1 cellular context compared by ENCODE assay signal in the genomic region with DNA sequence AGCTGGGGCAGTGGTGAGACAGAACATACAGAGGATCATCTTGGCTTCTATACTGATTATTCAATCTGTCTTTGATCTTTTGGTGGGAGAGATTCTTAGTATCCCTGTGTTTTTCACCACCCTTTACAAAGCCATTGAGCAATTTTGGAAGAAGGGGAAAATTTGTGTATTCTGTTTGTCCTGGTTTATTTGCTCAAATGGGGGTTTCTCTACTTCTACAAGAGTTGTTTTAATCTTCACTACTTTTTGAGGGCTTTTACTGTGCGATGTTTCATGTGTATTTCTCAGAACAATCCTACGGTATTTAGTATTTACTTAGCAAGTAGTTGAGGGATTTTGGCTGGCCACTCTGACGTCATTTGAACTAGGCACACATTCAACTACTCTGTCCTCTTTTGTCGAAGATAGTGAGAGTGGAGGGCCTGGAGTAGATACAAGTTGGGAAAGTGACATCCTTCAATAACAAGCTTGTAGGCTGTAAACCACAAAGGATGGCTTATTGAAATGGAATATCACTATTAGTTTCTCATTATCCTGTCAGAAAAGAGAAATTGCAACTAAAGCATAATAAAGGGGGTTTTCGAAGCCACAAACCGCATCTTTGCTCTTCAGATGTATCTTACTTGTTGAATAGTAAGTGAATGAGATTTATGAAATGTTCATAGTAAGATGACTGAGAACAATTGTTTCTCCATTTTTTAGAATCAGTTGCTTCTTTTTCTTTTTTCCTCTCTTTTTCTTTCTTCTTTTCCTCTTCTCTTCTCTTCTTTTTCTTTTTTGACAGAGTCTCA.
TF ChIP-seq lines count a peak whose summit lies in the region.

No MANE protein-coding gene starts in this region.

TF ChIP-seq in HepG2, 621 proteins besides CTCF, POLR2A, EP300 and RAD21 (continued from another document and continues in another):
- TF ChIP-seq, protein P1, sequence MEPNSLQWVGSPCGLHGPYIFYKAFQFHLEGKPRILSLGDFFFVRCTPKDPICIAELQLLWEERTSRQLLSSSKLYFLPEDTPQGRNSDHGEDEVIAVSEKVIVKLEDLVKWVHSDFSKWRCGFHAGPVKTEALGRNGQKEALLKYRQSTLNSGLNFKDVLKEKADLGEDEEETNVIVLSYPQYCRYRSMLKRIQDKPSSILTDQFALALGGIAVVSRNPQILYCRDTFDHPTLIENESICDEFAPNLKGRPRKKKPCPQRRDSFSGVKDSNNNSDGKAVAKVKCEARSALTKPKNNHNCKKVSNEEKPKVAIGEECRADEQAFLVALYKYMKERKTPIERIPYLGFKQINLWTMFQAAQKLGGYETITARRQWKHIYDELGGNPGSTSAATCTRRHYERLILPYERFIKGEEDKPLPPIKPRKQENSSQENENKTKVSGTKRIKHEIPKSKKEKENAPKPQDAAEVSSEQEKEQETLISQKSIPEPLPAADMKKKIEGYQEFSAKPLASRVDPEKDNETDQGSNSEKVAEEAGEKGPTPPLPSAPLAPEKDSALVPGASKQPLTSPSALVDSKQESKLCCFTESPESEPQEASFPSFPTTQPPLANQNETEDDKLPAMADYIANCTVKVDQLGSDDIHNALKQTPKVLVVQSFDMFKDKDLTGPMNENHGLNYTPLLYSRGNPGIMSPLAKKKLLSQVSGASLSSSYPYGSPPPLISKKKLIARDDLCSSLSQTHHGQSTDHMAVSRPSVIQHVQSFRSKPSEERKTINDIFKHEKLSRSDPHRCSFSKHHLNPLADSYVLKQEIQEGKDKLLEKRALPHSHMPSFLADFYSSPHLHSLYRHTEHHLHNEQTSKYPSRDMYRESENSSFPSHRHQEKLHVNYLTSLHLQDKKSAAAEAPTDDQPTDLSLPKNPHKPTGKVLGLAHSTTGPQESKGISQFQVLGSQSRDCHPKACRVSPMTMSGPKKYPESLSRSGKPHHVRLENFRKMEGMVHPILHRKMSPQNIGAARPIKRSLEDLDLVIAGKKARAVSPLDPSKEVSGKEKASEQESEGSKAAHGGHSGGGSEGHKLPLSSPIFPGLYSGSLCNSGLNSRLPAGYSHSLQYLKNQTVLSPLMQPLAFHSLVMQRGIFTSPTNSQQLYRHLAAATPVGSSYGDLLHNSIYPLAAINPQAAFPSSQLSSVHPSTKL (CRISPR knock-in tag; IDR thresholded peaks at IDR 0.05) = peak; percentile 78
- peak; percentile 80 for TF ChIP-seq CEBPG (CRISPR knock-in tag; IDR thresholded peaks at IDR 0.05)
- peak; percentile 39; the same call in 1 of the 2 replicates for TF ChIP-seq HDAC2 (CRISPR knock-in tag; IDR thresholded peaks at IDR 0.05)
- 0 out of 2 replicates have a peak, but pooled peaks have one; percentile 66 for TF ChIP-seq KLF11 (CRISPR knock-in tag; IDR thresholded peaks at IDR 0.05)
- TF ChIP-seq EED (CRISPR knock-in tag; IDR thresholded peaks at IDR 0.05) = no peak
- TF ChIP-seq, protein P2, sequence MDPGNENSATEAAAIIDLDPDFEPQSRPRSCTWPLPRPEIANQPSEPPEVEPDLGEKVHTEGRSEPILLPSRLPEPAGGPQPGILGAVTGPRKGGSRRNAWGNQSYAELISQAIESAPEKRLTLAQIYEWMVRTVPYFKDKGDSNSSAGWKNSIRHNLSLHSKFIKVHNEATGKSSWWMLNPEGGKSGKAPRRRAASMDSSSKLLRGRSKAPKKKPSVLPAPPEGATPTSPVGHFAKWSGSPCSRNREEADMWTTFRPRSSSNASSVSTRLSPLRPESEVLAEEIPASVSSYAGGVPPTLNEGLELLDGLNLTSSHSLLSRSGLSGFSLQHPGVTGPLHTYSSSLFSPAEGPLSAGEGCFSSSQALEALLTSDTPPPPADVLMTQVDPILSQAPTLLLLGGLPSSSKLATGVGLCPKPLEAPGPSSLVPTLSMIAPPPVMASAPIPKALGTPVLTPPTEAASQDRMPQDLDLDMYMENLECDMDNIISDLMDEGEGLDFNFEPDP (CRISPR knock-in tag; conservative IDR thresholded peaks at IDR 0.05) = no peak
- no peak for TF ChIP-seq HOXA9 (CRISPR knock-in tag; IDR thresholded peaks at IDR 0.05; ENCODE audit: borderline replicate concordance)
- TF ChIP-seq, protein P3, sequence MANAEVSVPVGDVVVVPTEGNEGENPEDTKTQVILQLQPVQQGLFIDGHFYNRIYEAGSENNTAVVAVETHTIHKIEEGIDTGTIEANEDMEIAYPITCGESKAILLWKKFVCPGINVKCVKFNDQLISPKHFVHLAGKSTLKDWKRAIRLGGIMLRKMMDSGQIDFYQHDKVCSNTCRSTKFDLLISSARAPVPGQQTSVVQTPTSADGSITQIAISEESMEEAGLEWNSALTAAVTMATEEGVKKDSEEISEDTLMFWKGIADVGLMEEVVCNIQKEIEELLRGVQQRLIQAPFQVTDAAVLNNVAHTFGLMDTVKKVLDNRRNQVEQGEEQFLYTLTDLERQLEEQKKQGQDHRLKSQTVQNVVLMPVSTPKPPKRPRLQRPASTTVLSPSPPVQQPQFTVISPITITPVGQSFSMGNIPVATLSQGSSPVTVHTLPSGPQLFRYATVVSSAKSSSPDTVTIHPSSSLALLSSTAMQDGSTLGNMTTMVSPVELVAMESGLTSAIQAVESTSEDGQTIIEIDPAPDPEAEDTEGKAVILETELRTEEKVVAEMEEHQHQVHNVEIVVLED (CRISPR knock-in tag; IDR thresholded peaks at IDR 0.05; ENCODE audit: borderline replicate concordance) = no peak
- TF ChIP-seq, protein P4, sequence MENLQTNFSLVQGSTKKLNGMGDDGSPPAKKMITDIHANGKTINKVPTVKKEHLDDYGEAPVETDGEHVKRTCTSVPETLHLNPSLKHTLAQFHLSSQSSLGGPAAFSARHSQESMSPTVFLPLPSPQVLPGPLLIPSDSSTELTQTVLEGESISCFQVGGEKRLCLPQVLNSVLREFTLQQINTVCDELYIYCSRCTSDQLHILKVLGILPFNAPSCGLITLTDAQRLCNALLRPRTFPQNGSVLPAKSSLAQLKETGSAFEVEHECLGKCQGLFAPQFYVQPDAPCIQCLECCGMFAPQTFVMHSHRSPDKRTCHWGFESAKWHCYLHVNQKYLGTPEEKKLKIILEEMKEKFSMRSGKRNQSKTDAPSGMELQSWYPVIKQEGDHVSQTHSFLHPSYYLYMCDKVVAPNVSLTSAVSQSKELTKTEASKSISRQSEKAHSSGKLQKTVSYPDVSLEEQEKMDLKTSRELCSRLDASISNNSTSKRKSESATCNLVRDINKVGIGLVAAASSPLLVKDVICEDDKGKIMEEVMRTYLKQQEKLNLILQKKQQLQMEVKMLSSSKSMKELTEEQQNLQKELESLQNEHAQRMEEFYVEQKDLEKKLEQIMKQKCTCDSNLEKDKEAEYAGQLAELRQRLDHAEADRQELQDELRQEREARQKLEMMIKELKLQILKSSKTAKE (CRISPR knock-in tag; IDR thresholded peaks at IDR 0.05; ENCODE audit: borderline replicate concordance) = no peak
- peak; percentile 58 for TF ChIP-seq HMG20A (CRISPR knock-in tag; IDR thresholded peaks at IDR 0.05; ENCODE audit: borderline replicate concordance)
- TF ChIP-seq, protein P5, sequence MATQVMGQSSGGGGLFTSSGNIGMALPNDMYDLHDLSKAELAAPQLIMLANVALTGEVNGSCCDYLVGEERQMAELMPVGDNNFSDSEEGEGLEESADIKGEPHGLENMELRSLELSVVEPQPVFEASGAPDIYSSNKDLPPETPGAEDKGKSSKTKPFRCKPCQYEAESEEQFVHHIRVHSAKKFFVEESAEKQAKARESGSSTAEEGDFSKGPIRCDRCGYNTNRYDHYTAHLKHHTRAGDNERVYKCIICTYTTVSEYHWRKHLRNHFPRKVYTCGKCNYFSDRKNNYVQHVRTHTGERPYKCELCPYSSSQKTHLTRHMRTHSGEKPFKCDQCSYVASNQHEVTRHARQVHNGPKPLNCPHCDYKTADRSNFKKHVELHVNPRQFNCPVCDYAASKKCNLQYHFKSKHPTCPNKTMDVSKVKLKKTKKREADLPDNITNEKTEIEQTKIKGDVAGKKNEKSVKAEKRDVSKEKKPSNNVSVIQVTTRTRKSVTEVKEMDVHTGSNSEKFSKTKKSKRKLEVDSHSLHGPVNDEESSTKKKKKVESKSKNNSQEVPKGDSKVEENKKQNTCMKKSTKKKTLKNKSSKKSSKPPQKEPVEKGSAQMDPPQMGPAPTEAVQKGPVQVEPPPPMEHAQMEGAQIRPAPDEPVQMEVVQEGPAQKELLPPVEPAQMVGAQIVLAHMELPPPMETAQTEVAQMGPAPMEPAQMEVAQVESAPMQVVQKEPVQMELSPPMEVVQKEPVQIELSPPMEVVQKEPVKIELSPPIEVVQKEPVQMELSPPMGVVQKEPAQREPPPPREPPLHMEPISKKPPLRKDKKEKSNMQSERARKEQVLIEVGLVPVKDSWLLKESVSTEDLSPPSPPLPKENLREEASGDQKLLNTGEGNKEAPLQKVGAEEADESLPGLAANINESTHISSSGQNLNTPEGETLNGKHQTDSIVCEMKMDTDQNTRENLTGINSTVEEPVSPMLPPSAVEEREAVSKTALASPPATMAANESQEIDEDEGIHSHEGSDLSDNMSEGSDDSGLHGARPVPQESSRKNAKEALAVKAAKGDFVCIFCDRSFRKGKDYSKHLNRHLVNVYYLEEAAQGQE (IDR thresholded peaks at IDR 0.05; ENCODE audit: borderline replicate concordance in 1 of 2, low read depth in 1 of 2, low read length in 2 of 2) = 0 out of 4 replicates have a peak, but pooled peaks of 1 of the 2 experiments have one; percentile 28
- TF ChIP-seq HNRNPUL1 (IDR thresholded peaks at IDR 0.05; ENCODE audit: low read depth, low read length) = no peak
- no peak for TF ChIP-seq GATA4 (IDR thresholded peaks at IDR 0.05; ENCODE audit: borderline replicate concordance, low read depth)
- TF ChIP-seq, protein P6, sequence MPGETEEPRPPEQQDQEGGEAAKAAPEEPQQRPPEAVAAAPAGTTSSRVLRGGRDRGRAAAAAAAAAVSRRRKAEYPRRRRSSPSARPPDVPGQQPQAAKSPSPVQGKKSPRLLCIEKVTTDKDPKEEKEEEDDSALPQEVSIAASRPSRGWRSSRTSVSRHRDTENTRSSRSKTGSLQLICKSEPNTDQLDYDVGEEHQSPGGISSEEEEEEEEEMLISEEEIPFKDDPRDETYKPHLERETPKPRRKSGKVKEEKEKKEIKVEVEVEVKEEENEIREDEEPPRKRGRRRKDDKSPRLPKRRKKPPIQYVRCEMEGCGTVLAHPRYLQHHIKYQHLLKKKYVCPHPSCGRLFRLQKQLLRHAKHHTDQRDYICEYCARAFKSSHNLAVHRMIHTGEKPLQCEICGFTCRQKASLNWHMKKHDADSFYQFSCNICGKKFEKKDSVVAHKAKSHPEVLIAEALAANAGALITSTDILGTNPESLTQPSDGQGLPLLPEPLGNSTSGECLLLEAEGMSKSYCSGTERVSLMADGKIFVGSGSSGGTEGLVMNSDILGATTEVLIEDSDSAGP (CRISPR knock-in tag; IDR thresholded peaks at IDR 0.05; ENCODE audit: borderline replicate concordance) = no peak
- no peak for TF ChIP-seq REL (CRISPR knock-in tag; conservative IDR thresholded peaks at IDR 0.05)
- no peak for TF ChIP-seq ZNF432 (CRISPR knock-in tag; IDR thresholded peaks at IDR 0.05; ENCODE audit: borderline replicate concordance)
- TF ChIP-seq ZNF143 (CRISPR knock-in tag; IDR thresholded peaks at IDR 0.05) = no peak
- TF ChIP-seq ATAD3A (CRISPR knock-in tag; IDR thresholded peaks at IDR 0.05) = no peak
- TF ChIP-seq, protein P7, sequence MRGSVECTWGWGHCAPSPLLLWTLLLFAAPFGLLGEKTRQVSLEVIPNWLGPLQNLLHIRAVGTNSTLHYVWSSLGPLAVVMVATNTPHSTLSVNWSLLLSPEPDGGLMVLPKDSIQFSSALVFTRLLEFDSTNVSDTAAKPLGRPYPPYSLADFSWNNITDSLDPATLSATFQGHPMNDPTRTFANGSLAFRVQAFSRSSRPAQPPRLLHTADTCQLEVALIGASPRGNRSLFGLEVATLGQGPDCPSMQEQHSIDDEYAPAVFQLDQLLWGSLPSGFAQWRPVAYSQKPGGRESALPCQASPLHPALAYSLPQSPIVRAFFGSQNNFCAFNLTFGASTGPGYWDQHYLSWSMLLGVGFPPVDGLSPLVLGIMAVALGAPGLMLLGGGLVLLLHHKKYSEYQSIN (CRISPR knock-in tag; IDR thresholded peaks at IDR 0.05; ENCODE audit: borderline replicate concordance) = no peak
- TF ChIP-seq, protein P8, sequence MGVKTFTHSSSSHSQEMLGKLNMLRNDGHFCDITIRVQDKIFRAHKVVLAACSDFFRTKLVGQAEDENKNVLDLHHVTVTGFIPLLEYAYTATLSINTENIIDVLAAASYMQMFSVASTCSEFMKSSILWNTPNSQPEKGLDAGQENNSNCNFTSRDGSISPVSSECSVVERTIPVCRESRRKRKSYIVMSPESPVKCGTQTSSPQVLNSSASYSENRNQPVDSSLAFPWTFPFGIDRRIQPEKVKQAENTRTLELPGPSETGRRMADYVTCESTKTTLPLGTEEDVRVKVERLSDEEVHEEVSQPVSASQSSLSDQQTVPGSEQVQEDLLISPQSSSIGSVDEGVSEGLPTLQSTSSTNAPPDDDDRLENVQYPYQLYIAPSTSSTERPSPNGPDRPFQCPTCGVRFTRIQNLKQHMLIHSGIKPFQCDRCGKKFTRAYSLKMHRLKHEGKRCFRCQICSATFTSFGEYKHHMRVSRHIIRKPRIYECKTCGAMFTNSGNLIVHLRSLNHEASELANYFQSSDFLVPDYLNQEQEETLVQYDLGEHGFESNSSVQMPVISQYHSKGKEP (CRISPR knock-in tag; IDR thresholded peaks at IDR 0.05) = no peak
- no peak for TF ChIP-seq KLF6 (CRISPR knock-in tag; IDR thresholded peaks at IDR 0.05)
- TF ChIP-seq, protein P9, sequence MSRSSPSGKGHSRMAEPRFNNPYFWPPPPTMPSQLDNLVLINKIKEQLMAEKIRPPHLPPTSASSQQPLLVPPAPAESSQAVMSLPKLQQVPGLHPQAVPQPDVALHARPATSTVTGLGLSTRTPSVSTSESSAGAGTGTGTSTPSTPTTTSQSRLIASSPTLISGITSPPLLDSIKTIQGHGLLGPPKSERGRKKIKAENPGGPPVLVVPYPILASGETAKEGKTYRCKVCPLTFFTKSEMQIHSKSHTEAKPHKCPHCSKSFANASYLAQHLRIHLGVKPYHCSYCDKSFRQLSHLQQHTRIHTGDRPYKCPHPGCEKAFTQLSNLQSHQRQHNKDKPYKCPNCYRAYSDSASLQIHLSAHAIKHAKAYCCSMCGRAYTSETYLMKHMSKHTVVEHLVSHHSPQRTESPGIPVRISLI (CRISPR knock-in tag; IDR thresholded peaks at IDR 0.05; ENCODE audit: borderline replicate concordance) = peak; percentile 8; the same call in 1 of the 2 replicates
- no peak for TF ChIP-seq CENPX (CRISPR knock-in tag; IDR thresholded peaks at IDR 0.05)
- TF ChIP-seq, protein P10, sequence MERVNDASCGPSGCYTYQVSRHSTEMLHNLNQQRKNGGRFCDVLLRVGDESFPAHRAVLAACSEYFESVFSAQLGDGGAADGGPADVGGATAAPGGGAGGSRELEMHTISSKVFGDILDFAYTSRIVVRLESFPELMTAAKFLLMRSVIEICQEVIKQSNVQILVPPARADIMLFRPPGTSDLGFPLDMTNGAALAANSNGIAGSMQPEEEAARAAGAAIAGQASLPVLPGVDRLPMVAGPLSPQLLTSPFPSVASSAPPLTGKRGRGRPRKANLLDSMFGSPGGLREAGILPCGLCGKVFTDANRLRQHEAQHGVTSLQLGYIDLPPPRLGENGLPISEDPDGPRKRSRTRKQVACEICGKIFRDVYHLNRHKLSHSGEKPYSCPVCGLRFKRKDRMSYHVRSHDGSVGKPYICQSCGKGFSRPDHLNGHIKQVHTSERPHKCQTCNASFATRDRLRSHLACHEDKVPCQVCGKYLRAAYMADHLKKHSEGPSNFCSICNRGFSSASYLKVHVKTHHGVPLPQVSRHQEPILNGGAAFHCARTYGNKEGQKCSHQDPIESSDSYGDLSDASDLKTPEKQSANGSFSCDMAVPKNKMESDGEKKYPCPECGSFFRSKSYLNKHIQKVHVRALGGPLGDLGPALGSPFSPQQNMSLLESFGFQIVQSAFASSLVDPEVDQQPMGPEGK (CRISPR knock-in tag; IDR thresholded peaks at IDR 0.05) = peak; percentile 56
- TF ChIP-seq SIX4 (CRISPR knock-in tag; IDR thresholded peaks at IDR 0.05) = no peak
- TF ChIP-seq SUZ12 (IDR thresholded peaks at IDR 0.05; ENCODE audit: low read depth, low read length) = no peak
